ENCODE assay signal across 11 cellular contexts in the genomic region with DNA sequence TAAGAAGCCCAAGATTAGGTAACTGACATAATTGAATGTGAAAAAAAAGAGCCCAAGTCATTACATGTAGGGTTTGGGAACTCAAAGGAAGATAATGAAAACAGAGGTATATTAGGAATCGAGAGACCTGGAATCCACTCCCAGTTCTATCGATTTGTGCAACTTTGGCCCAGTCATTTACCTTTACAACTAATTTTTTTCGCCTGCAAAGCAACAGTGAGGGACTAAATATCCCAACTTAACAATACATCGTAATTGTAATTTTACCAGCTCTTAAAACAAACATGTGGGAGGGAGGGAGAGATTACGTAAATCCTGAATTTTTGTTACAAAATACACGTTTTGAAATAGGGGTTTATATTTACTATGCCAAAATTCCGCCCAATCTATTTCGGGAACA. TPM values are rescaled to one million over a fixed set of nuclear protein-coding genes. Genes with fewer than 3 reads are reported as not detected.
DNase-seq lines count a peak whose midpoint lies in the region; ATAC-seq, FAIRE-seq and TF ChIP-seq lines count a peak whose summit lies in the region.
"Had no signal": no experiment of that assay in that cellular context is flagged by ENCODE, and none has a peak within 500 bp of the region (broad histone marks: within the 10 kb centered on the region; RNA-seq: fewer than 3 reads in every experiment).

No MANE protein-coding gene starts in this region.

- H3K4me1 Mint-ChIP-seq in GM23338: peaks cover 7% of the 10 kb centered on the region; the same call in 2 of the 3 replicates
- H3K4me1 Mint-ChIP-seq in astrocyte (ENCODE audit: low read depth, unreplicated experiment): peaks cover 10% of the 10 kb centered on the region

- no peak for DNase-seq in A549 (ENCODE audit: low read depth in 1 of 2, low spot score in 1 of 2)
- DNase-seq in GM23338 (ENCODE audit: low spot score): no peak
- DNase-seq in astrocyte (ENCODE audit: low read depth): no peak
- DNase-seq in central memory CD4-positive, alpha-beta T cell: no peak
- no peak for DNase-seq in stimulated activated naive CD4-positive, alpha-beta T cell treated with Interleukin-2 at 50 U/mL for 16 hours (lab: John Stamatoyannopoulos, UW)
- no peak for DNase-seq in GOT3 (lab: John Stamatoyannopoulos, UW)
- DNase-seq in NCI-H1694 treated with DMSO at 0.1 percent for 48 hours (lab: John Stamatoyannopoulos, UW): no peak
- DNase-seq: activated CD4-positive, alpha-beta T cell treated with anti-CD3 and anti-CD28 coated beads, Interleukin-2, amount 50 U/mL, for 4 hours; GF-D8; NCI-H2029 had no signal

- POLR2A ChIA-PET in A549 (lab: Yijun Ruan, JAX): no interaction called here

- H3K9me3 ChIP-seq in A549: peaks cover 9% of the 10 kb centered on the region
- H3K9me3 ChIP-seq in astrocyte (ENCODE audit: insufficient read depth, low read depth, low read length): no peaks in the 10 kb centered on the region
- H3K9me3 ChIP-seq in mesodermal cell (ENCODE audit: control insufficient read depth, low read length): peaks cover 9% of the 10 kb centered on the region

- peaks cover 5% of the 10 kb centered on the region; the same call in 2 of the 3 replicates for H3K9me3 Mint-ChIP-seq in GM23338
- no peaks in the 10 kb centered on the region for H3K9me3 Mint-ChIP-seq in astrocyte (ENCODE audit: unreplicated experiment)

- H3K36me3 ChIP-seq in GM23338 (ENCODE audit: insufficient read depth) (no peaks in the 10 kb centered on the region), astrocyte (ENCODE audit: insufficient read depth, low read length) (no peaks in the 10 kb centered on the region), mesodermal cell (ENCODE audit: control insufficient read depth, insufficient read depth, low read length) (no peaks in the 10 kb centered on the region)

- peaks cover 22% of the 10 kb centered on the region for H3K27me3 ChIP-seq in GM23338 (ENCODE audit: insufficient read depth)
- peaks cover 3% of the 10 kb centered on the region for H3K27me3 ChIP-seq in astrocyte (ENCODE audit: insufficient read depth, low read length)

- H4K20me1 ChIP-seq in GM23338 (replicated peaks; ENCODE audit: insufficient read depth) (0 out of 2 replicates have a peak, but pooled peaks cover 6% of the 10 kb centered on the region), astrocyte (ENCODE audit: insufficient read depth, low read length) (peaks cover 30% of the 10 kb centered on the region)

- CTCF ChIA-PET in A549 (lab: Yijun Ruan, JAX): no interaction called here

- no peak overlapping the region for H3K9ac ChIP-seq in astrocyte (ENCODE audit: low read length)

- H3K79me2 ChIP-seq in GM23338 (replicated peaks; ENCODE audit: insufficient read depth): peaks cover 27% of the 10 kb centered on the region
- H3K79me2 ChIP-seq in astrocyte (ENCODE audit: insufficient read depth, low read length): peaks cover 61% of the 10 kb centered on the region

- peak overlapping the region; percentile 83 for H3K4me2 ChIP-seq in A549
- peak overlapping the region; percentile 90 for H3K4me2 ChIP-seq in GM23338
- H3K4me2 ChIP-seq in astrocyte (ENCODE audit: low read length): peak overlapping the region; percentile 98

- TF ChIP-seq RAD21 in A549 (conservative IDR thresholded peaks at IDR 0.05 in 1 of 2, IDR thresholded peaks at IDR 0.05 in 1 of 2): no peak

- H3K27ac Mint-ChIP-seq in GM23338: no peak overlapping the region
- H3K27ac Mint-ChIP-seq in astrocyte (ENCODE audit: unreplicated experiment): no peak overlapping the region

- no peak for TF ChIP-seq POLR2A in A549 (IDR thresholded peaks at IDR 0.05; ENCODE audit: low read length)

- H3K4me1 ChIP-seq in A549 (peaks cover 9% of the 10 kb centered on the region; the same call in 1 of the 3 replicates), GM23338 (ENCODE audit: insufficient read depth) (peaks cover 3% of the 10 kb centered on the region; the same call in 1 of the 2 replicates), astrocyte (ENCODE audit: insufficient read depth, low read length) (peaks cover 4% of the 10 kb centered on the region), mesodermal cell (ENCODE audit: control insufficient read depth, insufficient read depth, low read length, poor library complexity, severe bottlenecking) (peaks cover 5% of the 10 kb centered on the region)

- H3K27ac ChIP-seq in A549 (no peak overlapping the region), GM23338 (ENCODE audit: low read depth) (no peak overlapping the region), astrocyte (ENCODE audit: low read depth, low read length) (no peak overlapping the region), mesodermal cell (ENCODE audit: low read depth, low read length, severe bottlenecking) (no peak overlapping the region)

- no peaks in the 10 kb centered on the region for H3F3A ChIP-seq in GM23338 (replicated peaks; ENCODE audit: low read depth)

- H3K27me3 Mint-ChIP-seq in GM23338 (ENCODE audit: insufficient read depth, low read depth, poor library complexity) (peaks cover 9% of the 10 kb centered on the region), astrocyte (ENCODE audit: low read depth, unreplicated experiment) (peaks cover 3% of the 10 kb centered on the region)

- H3K4me3 Mint-ChIP-seq in GM23338: peak overlapping the region; percentile 55
- H3K4me3 Mint-ChIP-seq in astrocyte (ENCODE audit: unreplicated experiment): peak overlapping the region; percentile 73

- peak overlapping the region; percentile 87 for H3K4me3 ChIP-seq in A549
- H3K4me3 ChIP-seq in GM23338: peak overlapping the region; percentile 89
- peak overlapping the region; percentile 93 for H3K4me3 ChIP-seq in astrocyte (ENCODE audit: insufficient read depth, low read depth, low read length)
- H3K4me3 ChIP-seq in mesodermal cell (ENCODE audit: extremely low read depth, insufficient read depth, low read length, poor library complexity, severe bottlenecking): peak overlapping the region; percentile 74

- H3K36me3 Mint-ChIP-seq in GM23338 (ENCODE audit: low read depth) (no peaks in the 10 kb centered on the region; the same call in 2 of the 3 replicates), astrocyte (ENCODE audit: low read depth, unreplicated experiment) (no peaks in the 10 kb centered on the region)

- H3K9me2 ChIP-seq in GM23338 (ENCODE audit: insufficient read depth): peaks cover 19% of the 10 kb centered on the region

- TF ChIP-seq CTCF in A549 (IDR thresholded peaks at IDR 0.05): no peak
- TF ChIP-seq CTCF in GM23338 (conservative IDR thresholded peaks at IDR 0.05; ENCODE audit: low read depth in 2 of 2): no peak
- no peak for TF ChIP-seq CTCF in astrocyte (IDR thresholded peaks at IDR 0.05; ENCODE audit: insufficient read depth, low read depth, low read length)

- FAIRE-seq in A549 (lab: Jason Lieb, UNC): no peak
- no peak for FAIRE-seq in astrocyte (lab: Jason Lieb, UNC)

- H2AFZ ChIP-seq in GM23338 (no peak overlapping the region), astrocyte (ENCODE audit: low read depth, low read length) (no peak overlapping the region)

- ATAC-seq in A549 (no peak), GM23338 (no peak)

- WGBS in A549 (ENCODE audit: missing lambda C conversion rate): 80% methylated on average over 8 of the region's 8 CpGs
- 92% methylated on average over 2 of the region's 8 CpGs; no CpG with 5 or more reads in 1 of the 2 experiments for WGBS in mesodermal cell (ENCODE audit: insufficient coverage in 2 of 2), 2 experiments

- no peak for TF ChIP-seq EP300 in A549 (IDR thresholded peaks at IDR 0.05)

TF ChIP-seq in A549, 52 proteins besides CTCF, POLR2A, EP300 and RAD21 (continues in another document):
- TF ChIP-seq ESRRA (IDR thresholded peaks at IDR 0.05; ENCODE audit: borderline replicate concordance, low read length): no peak
- TF ChIP-seq, protein P1, sequence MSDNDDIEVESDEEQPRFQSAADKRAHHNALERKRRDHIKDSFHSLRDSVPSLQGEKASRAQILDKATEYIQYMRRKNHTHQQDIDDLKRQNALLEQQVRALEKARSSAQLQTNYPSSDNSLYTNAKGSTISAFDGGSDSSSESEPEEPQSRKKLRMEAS (IDR thresholded peaks at IDR 0.05): no peak
- TF ChIP-seq, protein P2, sequence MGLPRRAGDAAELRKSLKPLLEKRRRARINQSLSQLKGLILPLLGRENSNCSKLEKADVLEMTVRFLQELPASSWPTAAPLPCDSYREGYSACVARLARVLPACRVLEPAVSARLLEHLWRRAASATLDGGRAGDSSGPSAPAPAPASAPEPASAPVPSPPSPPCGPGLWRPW (IDR thresholded peaks at IDR 0.05): no peak

TF ChIP-seq in GM23338, 12 proteins besides CTCF, POLR2A, EP300 and RAD21 (continues in another document):
- TF ChIP-seq JUNB (IDR thresholded peaks at IDR 0.05; ENCODE audit: unreplicated experiment): no peak
- TF ChIP-seq EZH2phosphoT487 (IDR thresholded peaks at IDR 0.05; ENCODE audit: unreplicated experiment): no peak
- TF ChIP-seq EZH2 (IDR thresholded peaks at IDR 0.05; ENCODE audit: low read depth, unreplicated experiment): no peak

RNA-seq across cellular contexts. Expression of a gene that starts 1.4 kb away (rescaled TPM):
- polyA plus RNA-seq in A549 (2011; rRNA removed): 18.2 and 25.3 TPM in 2 replicates
- 4.0 and 4.7 TPM in 2 replicates for polyA plus RNA-seq in A549 (2012; cell fraction: cytosol; rRNA removed)
- 3.9 and 7.4 TPM in 2 replicates for polyA plus RNA-seq in A549 (2012; cell fraction: nucleus; rRNA removed)
- polyA plus RNA-seq in A549 (2017; fragmentation: RNase III; extraction: RNeasy Plus Mini Kit Qiagen cat#74134 plus additional on column Dnase treatment): 14.4 to 16.1 TPM (median 14.5 TPM) in 3 replicates
- polyA minus RNA-seq in A549 (2011; rRNA and poly(A)+ RNA removed): 6.5 and 8.3 TPM in 2 replicates
- 13.6 and 15.1 TPM in 2 replicates for total RNA-seq in GM23338 (2014; rRNA removed; shearing (Covaris generic))
- 6.8 and 10.2 TPM in 2 replicates for polyA plus RNA-seq in GM23338 (2016; fragmentation: Nextera tagmentation; extraction: Ambion mirVana)
- 28.4 and 29.6 TPM in 2 replicates for total RNA-seq in astrocyte
- polyA plus RNA-seq in mesodermal cell (2013, experiment 1 of 2): 23.5 TPM
- polyA plus RNA-seq in mesodermal cell (2013, experiment 2 of 2): 24.4 TPM
